Comparison of ENCODE assay signal across 8 cellular contexts in genomic region chr11:75802913-75803820, GRCh38. TPM values are rescaled to one million over a fixed set of nuclear protein-coding genes. Genes with fewer than 3 reads are reported as not detected.
A peak's percentile ranks its signal among the peaks of the same experiment; 100 is the strongest.
DNase-seq lines count a peak whose midpoint lies in the region; ATAC-seq and TF ChIP-seq lines count a peak whose summit lies in the region.

No MANE protein-coding gene starts in this region.

- CTCF ChIA-PET in Calu3 (lab: Charles Lee), result interaction anchor here (0.6 to 2.8 kb wide), 4 partner anchors 60 to 97 kb away, joined by 3 to 15 read pairs (median 4); no protein-coding TSS in a partner anchor
- CTCF ChIA-PET in T-cell (lab: Charles Lee), result interaction anchor here (0.5 to 4.2 kb wide), 12 partner anchors 11 to 1689 kb away, joined by 3 to 45 read pairs (median 4); no protein-coding TSS in a partner anchor

- no peaks in the 10 kb centered on the region for H3K9me3 ChIP-seq in MM.1S (replicated peaks; ENCODE audit: insufficient read depth, low read length)
- no peaks in the 10 kb centered on the region for H3K9me3 ChIP-seq in adipocyte (ENCODE audit: control insufficient read depth, low read length)
- H3K9me3 ChIP-seq in heart right ventricle, result no peaks in the 10 kb centered on the region

- peak; percentile 62 for ATAC-seq in GM21528 (IDR thresholded peaks at IDR 0.05; ENCODE audit: low FRiP score, unreplicated experiment)
- peak; percentile 76 to 87 (median 80) for ATAC-seq in T-cell (replicated peaks in 1 of 4)
- peak; percentile 75 to 94 (median 88) for ATAC-seq in heart right ventricle
- no peak for ATAC-seq in GM18909 (IDR thresholded peaks at IDR 0.05; ENCODE audit: poor library complexity, unreplicated experiment)

- H3K27me3 Mint-ChIP-seq in Calu3 (ENCODE audit: unreplicated experiment) (no peaks in the 10 kb centered on the region), T-cell (peaks cover 0 to 2% of the 10 kb centered on the region in 2 donors)

- peak; percentile 79 for DNase-seq in Calu3
- DNase-seq in MM.1S, result peak; percentile 63
- peak; percentile 6 to 72 (median 56) for DNase-seq in T-cell
- peak; percentile 87 for DNase-seq in adipocyte (ENCODE audit: low read depth)
- DNase-seq in heart right ventricle, result peak in 1 of 2 donors; percentile 82
- DNase-seq in renal cortical epithelial cell (ENCODE audit: low read depth), result peak; percentile 54

- H3K9me3 Mint-ChIP-seq in Calu3 (ENCODE audit: low read depth, unreplicated experiment) (no peaks in the 10 kb centered on the region), T-cell (no peaks in the 10 kb centered on the region)

- no peaks in the 10 kb centered on the region for H3K9me2 ChIP-seq in MM.1S (replicated peaks; ENCODE audit: insufficient read depth, low read length)

- H3K4me3 ChIP-seq in MM.1S (ENCODE audit: low read length) (no peak overlapping the region), adipocyte (ENCODE audit: low read length) (no peak overlapping the region), heart right ventricle (no peak overlapping the region)

- H3K79me2 ChIP-seq in MM.1S (ENCODE audit: low read length), result no peaks in the 10 kb centered on the region

- no peak overlapping the region for H2AFZ ChIP-seq in MM.1S (ENCODE audit: low read length)

- H3K36me3 Mint-ChIP-seq in Calu3 (ENCODE audit: insufficient read depth, unreplicated experiment), result no peaks in the 10 kb centered on the region
- no peaks in the 10 kb centered on the region for H3K36me3 Mint-ChIP-seq in T-cell

- 42 to 50% methylated on average over 10 of the region's 10 CpGs for whole genome bisulfite sequencing in heart right ventricle, 2 donors

- H3F3A ChIP-seq in MM.1S (ENCODE audit: insufficient read depth, low read length), result peaks cover 10% of the 10 kb centered on the region; the same call in 1 of the 2 replicates

- no peak overlapping the region for H3K4me3 Mint-ChIP-seq in Calu3 (ENCODE audit: low read depth, unreplicated experiment)
- H3K4me3 Mint-ChIP-seq in T-cell, result no peak overlapping the region

- no peaks in the 10 kb centered on the region for H4K20me1 ChIP-seq in MM.1S (ENCODE audit: insufficient read depth, low read length)

- H3K27ac ChIP-seq in MM.1S (ENCODE audit: low read length) (no peak overlapping the region), heart right ventricle (peak overlapping the region in 1 of 10 donors; percentile 26)

- POLR2A ChIA-PET in T-cell (lab: Charles Lee), result interaction anchor here in 1 of 2 donors (0.5 kb wide), 1 partner anchor 19 kb away, joined by 3 read pairs; no protein-coding TSS in a partner anchor

- no peaks in the 10 kb centered on the region for H3K4me1 Mint-ChIP-seq in Calu3 (ENCODE audit: low read depth, unreplicated experiment)
- H3K4me1 Mint-ChIP-seq in T-cell, result peaks cover 11 to 22% (median 14%) of the 10 kb centered on the region in 3 donors

- TF ChIP-seq CTCF in Calu3 (IDR thresholded peaks at IDR 0.05; ENCODE audit: unreplicated experiment) (peak; percentile 83), MM.1S (IDR thresholded peaks at IDR 0.05; ENCODE audit: low read length) (peak; percentile 91), heart right ventricle (IDR thresholded peaks at IDR 0.05) (peak; percentile 80 to 95 (median 92))

- no peak overlapping the region for H3K9ac ChIP-seq in MM.1S (ENCODE audit: low read length)
- no peak overlapping the region for H3K9ac ChIP-seq in adipocyte (ENCODE audit: low read length)

- no peaks in the 10 kb centered on the region for H3K36me3 ChIP-seq in MM.1S (replicated peaks; ENCODE audit: insufficient read depth, low read length)
- H3K36me3 ChIP-seq in adipocyte (ENCODE audit: control insufficient read depth, insufficient read depth, low read length, severe bottlenecking), result peaks cover 54% of the 10 kb centered on the region
- H3K36me3 ChIP-seq in heart right ventricle, result peaks cover 0 to 1% (median 0%) of the 10 kb centered on the region in 9 donors

- H3K27me3 ChIP-seq in MM.1S (replicated peaks; ENCODE audit: insufficient read depth, low read length), result no peaks in the 10 kb centered on the region
- H3K27me3 ChIP-seq in adipocyte (replicated peaks; ENCODE audit: control insufficient read depth, insufficient read depth, low read length), result no peaks in the 10 kb centered on the region
- no peaks in the 10 kb centered on the region for H3K27me3 ChIP-seq in heart right ventricle

- H3K4me1 ChIP-seq in MM.1S (ENCODE audit: low read length), result peaks cover 21% of the 10 kb centered on the region
- no peaks in the 10 kb centered on the region for H3K4me1 ChIP-seq in adipocyte (ENCODE audit: control insufficient read depth, insufficient read depth, low read length)
- H3K4me1 ChIP-seq in heart right ventricle, result peaks cover 0 to 22% (median 0%) of the 10 kb centered on the region in 9 donors

- no peak overlapping the region for H3K27ac Mint-ChIP-seq in Calu3 (ENCODE audit: unreplicated experiment)
- no peak overlapping the region for H3K27ac Mint-ChIP-seq in T-cell

- no peak overlapping the region for H3K4me2 ChIP-seq in MM.1S (ENCODE audit: low read depth, low read length)

- intact Hi-C loops in Calu3 (cut with micrococcal nuclease; ENCODE audit: unreplicated experiment), result loop anchor here (1.0 to 5.0 kb wide), 2 partner anchors 64 to 81 kb away; no protein-coding TSS in a partner anchor
- intact Hi-C loops in heart right ventricle (cut with DNase I), result loop anchor here (1.0 to 10.0 kb wide), 11 partner anchors 64 to 519 kb away; no protein-coding TSS in a partner anchor

- no TSS peak for BruUV-seq in Calu3 (replicated peaks; lab: Mats Ljungman, UMichigan)

RNA-seq across cellular contexts. Expression of gene UVRAG, which starts 11.8 kb away (rescaled TPM):
- 18.5 and 26.6 TPM in 2 replicates for total RNA-seq in Calu3 (2022)
- 10 to 100 TPM; 22.4 to 32.8 (median 27.6) TPM for total RNA-seq in T-cell
- 10 to 100 TPM; 12.2 to 18.3 (median 14.7) TPM for total RNA-seq in heart right ventricle
- polyA plus RNA-seq in heart right ventricle, result 1 to 10 TPM; 5.0 to 7.8 TPM
- total RNA-seq in renal cortical epithelial cell, result 12.9 and 17.7 TPM in 2 replicates

RNA-seq across cellular contexts. Expression of gene DGAT2, which starts 34.6 kb away (rescaled TPM):
- total RNA-seq in Calu3 (2022) (3.9 and 7.5 TPM in 2 replicates), T-cell (1 to 10 TPM in 1 of 5 donors, under 1 TPM in 4; 0.14 to 1.2 (median 0.61) TPM), heart right ventricle (10 to 100 TPM in 5 of 10 donors, 1 to 10 TPM in 5; 6.2 to 24.4 (median 10.3) TPM), renal cortical epithelial cell (1.7 and 3.7 TPM in 2 replicates)
- 10 to 100 TPM in 1 of 2 donors, 1 to 10 TPM in 1; 9.2 to 17.2 TPM for polyA plus RNA-seq in heart right ventricle
